ENCODE assay signal across 17 cellular contexts in the genomic region with DNA sequence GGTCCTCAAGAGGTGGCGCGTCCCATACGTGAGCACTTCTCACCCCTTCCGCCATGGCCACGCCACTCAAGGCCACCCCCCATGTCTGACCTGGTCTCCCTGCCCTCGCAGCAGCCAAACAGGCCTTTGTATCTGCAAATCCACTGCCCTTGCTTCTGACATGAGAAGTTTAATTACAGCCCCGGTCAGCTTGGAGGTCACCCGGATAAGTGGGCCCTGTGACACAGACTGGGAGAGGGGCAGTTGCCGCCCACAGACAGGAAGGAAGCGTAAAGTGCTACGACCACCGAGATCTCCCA.
"Had no signal": no experiment of that assay in that cellular context is flagged by ENCODE, and none has a peak within 500 bp of the region (broad histone marks: within the 10 kb centered on the region; RNA-seq: fewer than 3 reads in every experiment).

No MANE protein-coding gene starts in this region.

- H3K4me3 ChIP-seq: hepatocyte, left lung, pancreas, right lobe of liver, thoracic aorta, upper lobe of right lung had no signal

- H3K4me1 ChIP-seq: left lung, pancreas, right lobe of liver, upper lobe of right lung had no signal

- H3K27ac Mint-ChIP-seq: activated T-cell treated with anti-CD3 and anti-CD28 coated beads, Interleukin-2, amount 50 U/mL, for 72 hours; stimulated activated memory B cell treated with anti-CD40 and anti-IgM and Interleukin-4, amounts not matched to agents 10 μg/mL and 1 μg/mL and 100 μg/mL, for 72 hours; T-helper 17 cell had no signal

- H3K4me2 ChIP-seq: hepatocyte had no signal

- H3K36me3 Mint-ChIP-seq: activated naive CD4-positive, alpha-beta T cell treated with anti-CD3 and anti-CD28 coated beads, Interleukin-2, amount 50 U/mL, for 72 hours; naive B cell had no signal

- H3K9me3 ChIP-seq: left lung, pancreas, right lobe of liver, thoracic aorta, upper lobe of right lung had no signal

- H3K4me1 Mint-ChIP-seq: T-helper 17 cell had no signal

- H2AFZ ChIP-seq: hepatocyte had no signal

- H3K36me3 ChIP-seq: left lung, pancreas, right lobe of liver, thoracic aorta, upper lobe of right lung had no signal

- DNase-seq: activated CD4-positive, alpha-beta T cell treated with anti-CD3 and anti-CD28 coated beads, Interleukin-2, amount 50 U/mL, for 4 hours; activated T-cell treated with anti-CD3 and anti-CD28 coated beads, Interleukin-2, amount 50 U/mL, for 72 hours; dermis blood vessel endothelial cell; foreskin fibroblast; mammary epithelial cell; naive B cell; stimulated activated CD4-positive, alpha-beta T cell treated with anti-CD3 and anti-CD28 coated beads, Interleukin-4, amount 100 ng/mL, for 4 hours; T-helper 17 cell had no signal

- H3K27ac ChIP-seq: epithelial cell of prostate, hepatocyte, left lung, pancreas, right lobe of liver, thoracic aorta, upper lobe of right lung had no signal

- H3K4me3 Mint-ChIP-seq: activated T-cell treated with anti-CD3 and anti-CD28 coated beads, Interleukin-2, amount 50 U/mL, for 72 hours; naive B cell; stimulated activated memory B cell treated with anti-CD40 and anti-IgM and Interleukin-4, amounts not matched to agents 10 μg/mL and 1 μg/mL and 100 μg/mL, for 72 hours; T-helper 17 cell had no signal

- H3K9me3 Mint-ChIP-seq: activated naive CD4-positive, alpha-beta T cell treated with anti-CD3 and anti-CD28 coated beads, Interleukin-2, amount 50 U/mL, for 72 hours; activated T-cell treated with anti-CD3 and anti-CD28 coated beads, Interleukin-2, amount 50 U/mL, for 72 hours; naive B cell; stimulated activated memory B cell treated with anti-CD40 and anti-IgM and Interleukin-4, amounts not matched to agents 10 μg/mL and 1 μg/mL and 100 μg/mL, for 72 hours had no signal

- H3K27me3 ChIP-seq: hepatocyte, pancreas, right lobe of liver, upper lobe of right lung had no signal
